ENCODE assay signal across 28 cellular contexts in genomic region chr2:3434005-3434404, GRCh38. TPM values are rescaled to one million over a fixed set of nuclear protein-coding genes. Genes with fewer than 3 reads are reported as not detected.
DNase-seq lines count a peak whose midpoint lies in the region; ATAC-seq and TF ChIP-seq lines count a peak whose summit lies in the region.
"Had no signal": no experiment of that assay in that cellular context is flagged by ENCODE, and none has a peak within 500 bp of the region (broad histone marks: within the 10 kb centered on the region; RNA-seq: fewer than 3 reads in every experiment).

No MANE protein-coding gene starts in this region.

- H3K27ac ChIP-seq in caudate nucleus (ENCODE audit: low read depth, low read length) (peak overlapping the region; percentile 13), layer of hippocampus (ENCODE audit: low read depth, low read length) (peak overlapping the region; percentile 57), upper lobe of right lung (peak overlapping the region; percentile 63)
- H3K27ac ChIP-seq: ascending aorta, cardiac muscle cell, gastrocnemius medialis, hepatocyte, SK-N-MC had no signal

- no peak overlapping the region for H3K4me3 ChIP-seq in upper lobe of right lung
- H3K4me3 ChIP-seq: ascending aorta, cardiac muscle cell, gastrocnemius medialis, hepatocyte, lung, mucosa of descending colon, SK-N-MC had no signal

- no peaks in the 10 kb centered on the region for H3K4me1 ChIP-seq in upper lobe of right lung
- H3K4me1 ChIP-seq: ascending aorta, Caco-2, gastrocnemius medialis had no signal

- TF ChIP-seq CTCF in upper lobe of right lung (IDR thresholded peaks at IDR 0.05), result no peak

- DNase-seq in NCI-H1694 treated with DMSO at 0.1 percent for 48 hours (lab: John Stamatoyannopoulos, UW) (peak; percentile 13), NCI-H1694 (lab: John Stamatoyannopoulos, UW) (no peak), caudate nucleus (lab: John Stamatoyannopoulos, UW) (no peak), upper lobe of right lung (no peak), NK-92 (lab: John Stamatoyannopoulos, UW; ENCODE audit: unreplicated experiment) (no peak)
- DNase-seq in activated naive CD4-positive, alpha-beta T cell treated with anti-CD3 and anti-CD28 coated beads, Interleukin-2, amount 50 U/mL, for 16 hours, result no peak
- DNase-seq: activated CD4-positive, alpha-beta T cell treated with anti-CD3 and anti-CD28 coated beads, Interleukin-2, amount 50 U/mL, for 1 hour; activated CD4-positive, CD25-positive, alpha-beta regulatory T cell; activated effector memory CD4-positive, alpha-beta T cell treated with anti-CD3 and anti-CD28 coated beads, Interleukin-2, amount 50 U/mL, for 16 hours; activated naive CD8-positive, alpha-beta T cell treated with anti-CD3 and anti-CD28 coated beads for 36 hours; activated T-cell treated with anti-CD3 and anti-CD28 coated beads, Interleukin-2, amount 50 U/mL, for 24 hours; Caco-2; dermis blood vessel endothelial cell; DMS79 treated with DMSO at 0.1 percent for 48 hours; gastrocnemius medialis; kidney glomerular epithelial cell; mucosa of descending colon; NCI-H1930; NCI-H226; stimulated activated CD4-positive, alpha-beta T cell treated with anti-CD3 and anti-CD28 coated beads, Interleukin-15, amount 100 ng/mL, for 24 hours; stimulated activated CD4-positive, alpha-beta T cell treated with anti-CD3 and anti-CD28 coated beads, Interleukin-4, amount 100 ng/mL, for 4 hours had no signal

- no peaks in the 10 kb centered on the region for H3K27me3 ChIP-seq in layer of hippocampus (ENCODE audit: control insufficient read depth, insufficient read depth, low read length)
- H3K27me3 ChIP-seq in upper lobe of right lung, result no peaks in the 10 kb centered on the region
- H3K27me3 ChIP-seq: ascending aorta, cardiac muscle cell, gastrocnemius medialis, hepatocyte had no signal

- H3K9me3 ChIP-seq in upper lobe of right lung, result no peaks in the 10 kb centered on the region
- H3K9me3 ChIP-seq: ascending aorta, Caco-2, gastrocnemius medialis, mucosa of descending colon had no signal

- ATAC-seq in upper lobe of right lung (no peak), GM21723 (IDR thresholded peaks at IDR 0.05; ENCODE audit: unreplicated experiment) (no peak)
- ATAC-seq: gastrocnemius medialis, mucosa of descending colon had no signal

- intact Hi-C loops in upper lobe of right lung (cut with DNase I), result no loop called here

- H3K36me3 ChIP-seq in upper lobe of right lung, result peaks cover 56% of the 10 kb centered on the region
- H3K36me3 ChIP-seq: cardiac muscle cell had no signal

RNA-seq across cellular contexts. Expression of gene TRAPPC12, which starts 54.5 kb away (rescaled TPM):
- 89.8 TPM for total RNA-seq in upper lobe of right lung

RNA-seq across cellular contexts. Expression of gene EIPR1, which starts 56.4 kb away (rescaled TPM):
- total RNA-seq in upper lobe of right lung, result 16.6 TPM

Comparison
In these comparisons a context has a peak if more than half of its experiments do, and no peak if none do; other contexts are left out.
1. H3K27ac ChIP-seq: peak in every context shown above with its lines; median percentile 63 in upper lobe of right lung; 57 in layer of hippocampus; 13 in caudate nucleus.